ENCODE assay signal across 22 cellular contexts in genomic region chr6:41093729-41094128, GRCh38. TPM values are rescaled to one million over a fixed set of nuclear protein-coding genes. Genes with fewer than 3 reads are reported as not detected.
DNase-seq lines count a peak whose midpoint lies in the region; TF ChIP-seq lines count a peak whose summit lies in the region.
"Had no signal": no experiment of that assay in that cellular context is flagged by ENCODE, and none has a peak within 500 bp of the region (broad histone marks: within the 10 kb centered on the region; RNA-seq: fewer than 3 reads in every experiment).

No MANE protein-coding gene starts in this region.

- H4K8ac ChIP-seq in mesenchymal stem cell (ENCODE audit: low read length), result no peak overlapping the region

- H2AK5ac ChIP-seq in mesenchymal stem cell (ENCODE audit: low read length, severe bottlenecking), result no peak overlapping the region

- no peaks in the 10 kb centered on the region for H3K27me3 ChIP-seq in mesenchymal stem cell (ENCODE audit: control insufficient read depth in 1 of 2, insufficient read depth in 1 of 2, low read length in 2 of 2)
- H3K27me3 ChIP-seq: BLaER1 had no signal

- H4K91ac ChIP-seq in mesenchymal stem cell (ENCODE audit: low read length), result no peak overlapping the region

- H3K9ac ChIP-seq in mesenchymal stem cell (ENCODE audit: low read length), result peak overlapping the region; percentile 67
- H3K9ac ChIP-seq: BLaER1 had no signal

- WGBS in mesenchymal stem cell, result 96% methylated on average over 5 of the region's 6 CpGs

- no peak overlapping the region for H3K4ac ChIP-seq in mesenchymal stem cell (ENCODE audit: low read depth in 1 of 2, low read length in 2 of 2)

- H3K79me1 ChIP-seq in mesenchymal stem cell (replicated peaks; ENCODE audit: low read length, poor library complexity, severe bottlenecking), result peaks cover 7% of the 10 kb centered on the region

- peaks cover 4% of the 10 kb centered on the region for H3K4me1 ChIP-seq in mesenchymal stem cell (ENCODE audit: control insufficient read depth, insufficient read depth, low read depth, low read length)
- H3K4me1 ChIP-seq: BLaER1 had no signal

- H2BK120ac ChIP-seq in mesenchymal stem cell (ENCODE audit: low read depth, low read length), result no peak overlapping the region

- H2BK15ac ChIP-seq in mesenchymal stem cell (ENCODE audit: low read depth, poor library complexity, severe bottlenecking), result no peak overlapping the region

- DNase-seq in EH (ENCODE audit: low read depth) (peak; percentile 20), amniotic epithelial cell (ENCODE audit: low read depth) (peak; percentile 38), fibroblast of peridontal ligament (ENCODE audit: extremely low read depth) (peak; percentile 35), mesenchymal stem cell (peak; percentile 12), GM13976 (ENCODE audit: low spot score) (no peak), A172 (ENCODE audit: low spot score) (no peak), 8988T (no peak)
- no peak for DNase-seq in stimulated activated CD4-positive, alpha-beta T cell treated with anti-CD3 and anti-CD28 coated beads, Interleukin-2, amount 100 ng/mL, for 48 hours
- DNase-seq: CD4-positive, alpha-beta memory T cell; DMS153; GF-D8; MV-4-11; NCI-H1694 treated with DMSO at 0.1 percent for 48 hours; NCI-H510A; NCI-H82; PC-3 had no signal

- no peak overlapping the region for H2BK12ac ChIP-seq in mesenchymal stem cell (ENCODE audit: low read length in 2 of 2)

- peaks cover 19 to 94% of the 10 kb centered on the region in 2 experiments for H3K36me3 ChIP-seq in mesenchymal stem cell (ENCODE audit: control insufficient read depth in 1 of 2, insufficient read depth in 2 of 2, low read depth in 1 of 2, low read length in 2 of 2)

- no peak overlapping the region for H3K18ac ChIP-seq in mesenchymal stem cell (ENCODE audit: low read depth in 1 of 2, low read length in 2 of 2)

- H3K14ac ChIP-seq in mesenchymal stem cell (ENCODE audit: low read length in 2 of 2), result no peak overlapping the region

- no peak for TF ChIP-seq CTCF in GM13976 (IDR thresholded peaks at IDR 0.05; ENCODE audit: borderline replicate concordance, control extremely low read depth, extremely low read depth, insufficient read depth, missing control alignments)

- H3K4me3 ChIP-seq in mesenchymal stem cell (ENCODE audit: insufficient read depth in 1 of 2, low read depth in 1 of 2, low read length in 2 of 2), result no peak overlapping the region
- H3K4me3 ChIP-seq: BLaER1, GM12878, K562 had no signal

- no peak overlapping the region for H2BK5ac ChIP-seq in mesenchymal stem cell (ENCODE audit: low read depth, low read length, poor library complexity, severe bottlenecking)

- no peak overlapping the region for H3K23ac ChIP-seq in mesenchymal stem cell (ENCODE audit: low read length in 2 of 2)

- no peak overlapping the region for H2AFZ ChIP-seq in mesenchymal stem cell (ENCODE audit: low read depth, low read length)

- H3K4me2 ChIP-seq in mesenchymal stem cell (ENCODE audit: low read length, poor library complexity, severe bottlenecking), result no peak overlapping the region
- H3K4me2 ChIP-seq: BLaER1 had no signal

- no peaks in the 10 kb centered on the region for H3K9me3 ChIP-seq in mesenchymal stem cell (ENCODE audit: control insufficient read depth, low read length)
- H3K9me3 ChIP-seq: BLaER1 had no signal

- in situ Hi-C loops in GM13976 (cut with MboI; ENCODE audit: low sequenced_read_pairs, unreplicated experiment), result loop anchor here (10.0 kb wide), 1 partner anchor 231 kb away; no protein-coding TSS in a partner anchor

- no peak overlapping the region for H3K27ac ChIP-seq in mesenchymal stem cell (ENCODE audit: low read length, poor library complexity, severe bottlenecking)
- H3K27ac ChIP-seq: BLaER1, RWPE1 had no signal

RNA-seq across cellular contexts. Expression of gene NFYA, which starts 21.0 kb away (rescaled TPM):
- polyA plus RNA-seq in mesenchymal stem cell (2013, experiment 1 of 2), result 15.8 TPM
- polyA plus RNA-seq in mesenchymal stem cell (2013, experiment 2 of 2), result 15.3 TPM
- total RNA-seq in A172 (2014; rRNA removed; shearing (Covaris generic)), result 12.9 and 15.4 TPM in 2 replicates

RNA-seq across cellular contexts. Expression of gene OARD1, which starts 21.6 kb away (rescaled TPM):
- 18.6 TPM for polyA plus RNA-seq in mesenchymal stem cell (2013, experiment 1 of 2)
- polyA plus RNA-seq in mesenchymal stem cell (2013, experiment 2 of 2), result 18.9 TPM
- total RNA-seq in A172 (2014; rRNA removed; shearing (Covaris generic)), result 9.3 and 15.2 TPM in 2 replicates

RNA-seq across cellular contexts. Expression of gene APOBEC2, which starts 40.7 kb away (rescaled TPM):
- polyA plus RNA-seq in mesenchymal stem cell (2013, experiment 1 of 2), result not detected
- not detected for polyA plus RNA-seq in mesenchymal stem cell (2013, experiment 2 of 2)
- not detected in 2 replicates for total RNA-seq in A172 (2014; rRNA removed; shearing (Covaris generic))
- total RNA-seq: CD4-positive, alpha-beta memory T cell; Daoy; GM12878; H4; K562; PC-3 had no signal

RNA-seq across cellular contexts. Expression of gene TSPO2, which starts 51.5 kb away (rescaled TPM):
- not detected for polyA plus RNA-seq in mesenchymal stem cell (2013, experiment 1 of 2)
- not detected for polyA plus RNA-seq in mesenchymal stem cell (2013, experiment 2 of 2)
- total RNA-seq in A172 (2014; rRNA removed; shearing (Covaris generic)), result not detected in 2 replicates
- total RNA-seq: CD4-positive, alpha-beta memory T cell; Daoy; GM12878; H4; K562; PC-3 had no signal
- polyA plus RNA-seq: CD4-positive, alpha-beta memory T cell; GM12878; K562 had no signal

RNA-seq across cellular contexts. Expression of gene UNC5CL, which starts 54.7 kb away (rescaled TPM):
- polyA plus RNA-seq in mesenchymal stem cell (2013, experiment 1 of 2), result 0.11 TPM
- polyA plus RNA-seq in mesenchymal stem cell (2013, experiment 2 of 2), result 0.08 TPM
- total RNA-seq in A172 (2014; rRNA removed; shearing (Covaris generic)), result 0.62 TPM in 1 of 2 replicates, not detected in the other

Comparison
In these comparisons a context has a peak if more than half of its experiments do, and no peak if none do; other contexts are left out.
1. DNase-seq: peak in EH (single experiment), amniotic epithelial cell (single experiment), fibroblast of peridontal ligament (single experiment) and mesenchymal stem cell (single experiment); none in GM13976 (single experiment), stimulated activated CD4-positive, alpha-beta T cell treated with anti-CD3 and anti-CD28 coated beads, Interleukin-2, amount 100 ng/mL, for 48 hours (0 of 2), A172 (single experiment) and 8988T (single experiment).